ENCODE assay signal across 1 cellular context in the genomic region with DNA sequence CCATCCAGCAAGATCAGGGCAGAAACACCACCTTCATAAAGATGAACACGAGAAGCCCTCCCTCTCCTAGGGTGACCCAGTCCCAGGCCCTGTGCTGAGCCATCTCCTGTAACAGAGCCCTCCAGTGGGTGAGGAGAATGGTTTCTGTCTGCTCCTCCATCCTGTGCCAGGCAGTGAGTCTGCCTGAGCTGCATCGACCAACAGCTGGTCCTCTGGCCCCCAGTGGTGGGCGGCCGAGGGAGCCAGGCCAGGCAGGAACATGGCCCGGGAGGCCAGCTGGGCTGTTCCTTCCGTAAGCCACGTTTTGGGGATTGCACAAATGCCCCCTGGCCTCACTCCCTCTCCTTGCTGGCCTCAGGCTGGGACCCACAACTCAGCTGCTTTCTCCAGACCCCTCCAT.
TF ChIP-seq lines count a peak whose summit lies in the region.

No MANE protein-coding gene starts in this region.

TF ChIP-seq in liver, 16 proteins besides CTCF, POLR2A, EP300 and RAD21 (continued from another document):
- TF ChIP-seq YY1 (IDR thresholded peaks at IDR 0.05) (no peak), HNF4G (IDR thresholded peaks at IDR 0.05) (no peak), JUND (IDR thresholded peaks at IDR 0.05) (no peak), HNF4A (conservative IDR thresholded peaks at IDR 0.05) (no peak), NR2F2 (IDR thresholded peaks at IDR 0.05) (no peak), RXRA (IDR thresholded peaks at IDR 0.05) (no peak)
